9 cellular contexts compared by ENCODE assay signal in the genomic region with DNA sequence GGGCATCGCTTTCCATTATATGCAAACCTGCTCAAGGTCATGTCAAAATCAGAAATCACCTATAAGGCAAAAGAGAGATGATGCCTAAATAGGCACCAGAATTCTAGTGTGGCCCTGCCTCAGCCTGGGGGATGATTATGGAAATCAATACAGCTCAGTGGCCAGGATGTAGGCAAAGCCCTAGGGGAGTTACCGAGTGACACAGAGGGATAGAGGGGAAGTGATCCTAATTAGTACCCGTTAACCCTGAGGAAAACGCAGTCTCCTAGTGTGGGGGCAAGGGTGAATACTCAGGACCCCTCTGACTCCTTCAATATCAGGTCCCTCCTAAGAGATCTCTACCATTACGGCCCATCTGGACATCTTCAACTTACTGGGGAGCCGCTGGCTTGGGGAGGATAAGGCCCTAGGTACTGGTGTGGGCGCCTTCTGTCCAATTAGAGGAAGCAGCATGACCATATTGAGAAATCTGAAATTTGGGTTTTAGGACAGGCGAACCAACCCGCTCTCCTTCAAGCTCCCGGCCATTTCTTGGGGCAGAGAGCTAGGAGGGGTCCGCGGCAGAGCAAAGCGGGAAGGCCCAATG. TPM values are rescaled to one million over a fixed set of nuclear protein-coding genes. Genes with fewer than 3 reads are reported as not detected.
DNase-seq lines count a peak whose midpoint lies in the region; ATAC-seq, FAIRE-seq and TF ChIP-seq lines count a peak whose summit lies in the region.
"Had no signal": no experiment of that assay in that cellular context is flagged by ENCODE, and none has a peak within 500 bp of the region (broad histone marks: within the 10 kb centered on the region; RNA-seq: fewer than 3 reads in every experiment).

No MANE protein-coding gene starts in this region.

- peak overlapping the region; percentile 90 for H2AFZ ChIP-seq in GM12878 (ENCODE audit: control insufficient read depth, low read depth, low read length)

- H3K4me3 ChIP-seq in GM12878, result peak overlapping the region; percentile 92
- peak overlapping the region; percentile 81 for H3K4me3 ChIP-seq in kidney epithelial cell (ENCODE audit: low read depth, low read length)
- H3K4me3 ChIP-seq in suprapubic skin, result peak overlapping the region; percentile 95

- H3K9me3 ChIP-seq in GM12878 (replicated peaks; ENCODE audit: control insufficient read depth, insufficient read depth, low read length), result no peaks in the 10 kb centered on the region
- H3K9me3 ChIP-seq in suprapubic skin, result no peaks in the 10 kb centered on the region

- FAIRE-seq in HTR-8/SVneo (lab: Jason Lieb, UNC) (no peak), GM12878 (lab: Jason Lieb, UNC) (no peak)
- FAIRE-seq: A204.1 had no signal

- H3K4me1 ChIP-seq in GM12878 (ENCODE audit: control insufficient read depth, insufficient read depth, low read length) (peaks cover 9% of the 10 kb centered on the region; the same call in 1 of the 2 replicates), suprapubic skin (peaks cover 19% of the 10 kb centered on the region)

- no peak for TF ChIP-seq RAD21 in GM12878 (IDR thresholded peaks at IDR 0.05; ENCODE audit: insufficient read depth, low read depth, low read length)

- H3K36me3 ChIP-seq in GM12878 (ENCODE audit: control insufficient read depth in 2 of 2, insufficient read depth in 2 of 2, low read length in 1 of 2), result no peaks in the 10 kb centered on the region
- H3K36me3 ChIP-seq in kidney epithelial cell (ENCODE audit: control insufficient read depth, insufficient read depth, low read length), result peaks cover 2% of the 10 kb centered on the region
- H3K36me3 ChIP-seq in suprapubic skin, result peaks cover 18% of the 10 kb centered on the region

- H4K20me1 ChIP-seq in GM12878 (ENCODE audit: control insufficient read depth, insufficient read depth), result no peaks in the 10 kb centered on the region

- no peak for TF ChIP-seq EP300 in GM12878 (IDR thresholded peaks at IDR 0.05; ENCODE audit: borderline replicate concordance in 1 of 2, control insufficient read depth in 1 of 2, low read depth in 2 of 2, low read length in 2 of 2)
- no peak for TF ChIP-seq EP300 in suprapubic skin (IDR thresholded peaks at IDR 0.05)

- peak overlapping the region; percentile 95 for H3K4me2 ChIP-seq in GM12878 (ENCODE audit: control insufficient read depth, insufficient read depth)

- TF ChIP-seq POLR2A in GM12878 (IDR thresholded peaks at IDR 0.05; ENCODE audit: low read depth, low read length) (no peak), suprapubic skin (IDR thresholded peaks at IDR 0.05) (no peak)

- WGBS in GM12878 (ENCODE audit: insufficient coverage, insufficient replicate concordance, low lambda C conversion rate, missing lambda C conversion rate), result 8% methylated on average over 13 of the region's 13 CpGs
- WGBS in suprapubic skin, result 10% methylated on average over 13 of the region's 13 CpGs

- H3K27ac ChIP-seq in GM12878 (ENCODE audit: control insufficient read depth, insufficient read depth) (peak overlapping the region; percentile 55; the same call in 1 of the 2 replicates), suprapubic skin (peak overlapping the region; percentile 75)

- SMC1A ChIA-PET in GM12878 (lab: Charles Lee; ENCODE audit: uncharacterized antibody, unreplicated experiment), result interaction anchor here (0.9 to 2.0 kb wide), 5 partner anchors 8 to 48 kb away, joined by 3 to 4 read pairs (median 3); a partner anchor contains a TSS

- TF ChIP-seq CTCF in GM12878 (IDR thresholded peaks at IDR 0.05 in 2 of 3, conservative IDR thresholded peaks at IDR 0.05 in 1 of 3; ENCODE audit: control insufficient read depth in 2 of 3, extremely low read depth in 1 of 3, insufficient read depth in 1 of 3, low read depth in 3 of 3, low read length in 3 of 3), result no peak
- no peak for TF ChIP-seq CTCF in kidney epithelial cell (IDR thresholded peaks at IDR 0.05; ENCODE audit: insufficient read depth, low read length, poor library complexity, severe bottlenecking)
- no peak for TF ChIP-seq CTCF in suprapubic skin (IDR thresholded peaks at IDR 0.05)

- POLR2A ChIA-PET in GM12878 (lab: Charles Lee), result interaction anchor here (0.6 to 1.9 kb wide), 5 partner anchors 14 to 695 kb away, joined by 3 to 6 read pairs (median 4); a partner anchor contains a TSS

- intact Hi-C loops in GM12878 (cut with micrococcal nuclease; ENCODE audit: unreplicated experiment), result no loop called here

- peak; percentile 55 for DNase-seq in DMS 273 (lab: John Stamatoyannopoulos, UW; ENCODE audit: unreplicated experiment)
- no peak for DNase-seq in DMS 273 treated with DMSO at 0.1 percent for 48 hours (lab: John Stamatoyannopoulos, UW)
- DNase-seq in HTR-8/SVneo (ENCODE audit: insufficient read length, low spot score), result peak; percentile 37
- no peak for DNase-seq in GM12878 (ENCODE audit: low read depth, low spot score)
- no peak for DNase-seq in kidney epithelial cell (ENCODE audit: low read depth)
- DNase-seq in suprapubic skin (ENCODE audit: low spot score in 2 of 2), result no peak
- DNase-seq in pons (ENCODE audit: low spot score), result no peak

- H3K9ac ChIP-seq in GM12878 (ENCODE audit: control insufficient read depth, insufficient read depth, low read length), result peak overlapping the region; percentile 89

- in situ Hi-C loops in GM12878 (cut with MboI), result no loop called here

- ATAC-seq in GM12878 (peak; percentile 79), HG03439 (IDR thresholded peaks at IDR 0.05; ENCODE audit: unreplicated experiment) (no peak)

- H3K79me2 ChIP-seq in GM12878 (ENCODE audit: control insufficient read depth, insufficient read depth, low read length), result peaks cover 2% of the 10 kb centered on the region

- RAD21 ChIA-PET in GM12878 (lab: Charles Lee; ENCODE audit: unreplicated experiment), result interaction anchor here (0.6 kb wide), 1 partner anchor 29 kb away, joined by 3 read pairs; no protein-coding TSS in a partner anchor

- CTCF ChIA-PET in GM12878 (lab: Yijun Ruan, JAX), result interaction anchor here (0.7 to 1.7 kb wide), 4 partner anchors 13 to 124 kb away, joined by 3 to 5 read pairs (median 4); a partner anchor contains a TSS

- BruUV-seq in GM12878 (replicated peaks; lab: Mats Ljungman, UMichigan), result TSS peak; percentile 64

- no peaks in the 10 kb centered on the region for H3K27me3 ChIP-seq in GM12878 (replicated peaks in 1 of 2; ENCODE audit: control insufficient read depth in 2 of 2, insufficient read depth in 2 of 2, low read length in 1 of 2)
- no peaks in the 10 kb centered on the region for H3K27me3 ChIP-seq in kidney epithelial cell (ENCODE audit: control insufficient read depth, insufficient read depth, low read length)
- H3K27me3 ChIP-seq in suprapubic skin, result no peaks in the 10 kb centered on the region

RNA-seq across cellular contexts. Expression of a gene that starts 0.7 kb away (rescaled TPM):
- 32.6 and 34.5 TPM in 2 replicates for total RNA-seq in GM12878 (2013; cell fraction: nucleolus; rRNA removed)
- total RNA-seq in GM12878 (2014; rRNA removed), result 41.2 and 51.3 TPM in 2 replicates
- 38.6 and 38.8 TPM in 2 replicates for total RNA-seq in GM12878 (2014; rRNA removed; fragmentation: Illumina TruSeq; extraction: Trizol)
- total RNA-seq in GM12878 (2021), result 38.7 and 41.2 TPM in 2 replicates
- polyA plus RNA-seq in GM12878 (2011; ENCODE audit: low read depth), result 19.5 TPM
- polyA plus RNA-seq in GM12878 (2011; rRNA removed), result 64.6 and 74.1 TPM in 2 replicates
- 46.8 and 48.1 TPM in 2 replicates for polyA plus RNA-seq in GM12878 (2011; cell fraction: cytosol; rRNA removed)
- polyA plus RNA-seq in GM12878 (2011; cell fraction: nucleus; rRNA removed), result 54.1 and 66.4 TPM in 2 replicates
- 29.5 and 34.1 TPM in 2 replicates for polyA plus RNA-seq in GM12878 (2012)
- polyA plus RNA-seq in GM12878 (2014; fragmentation: Illumina TruSeq; extraction: Trizol), result 48.0 and 54.4 TPM in 2 replicates
- 1 to 10 TPM in 1 of 2 experiments, under 1 TPM in 1; 0.52 to 6.6 TPM for polyA plus RNA-seq in GM12878 (2014; fragmentation: Nextera tagmentation; extraction: Ambion mirVana)
- 49.0 and 53.9 TPM in 2 replicates for polyA plus RNA-seq in GM12878 (2014; rRNA removed)
- polyA plus RNA-seq in GM12878 (2016; fragmentation: Nextera tagmentation; extraction: Ambion mirVana), result 10 to 100 TPM; 38.1 to 40.7 TPM
- polyA minus RNA-seq in GM12878 (2011; rRNA and poly(A)+ RNA removed), result 27.9 and 36.4 TPM in 2 replicates
- 5.2 and 9.6 TPM in 2 replicates for polyA minus RNA-seq in GM12878 (2011; cell fraction: cytosol; rRNA and poly(A)+ RNA removed)
- 24.1 and 26.6 TPM in 2 replicates for polyA minus RNA-seq in GM12878 (2011; cell fraction: nucleus; rRNA and poly(A)+ RNA removed)
- 60.2 and 61.5 TPM in 2 replicates for total RNA-seq in kidney epithelial cell
- total RNA-seq in suprapubic skin, result 10 to 100 TPM; 21.6 to 41.2 (median 30.7) TPM

RNA-seq across cellular contexts. Expression of a gene that starts 2.3 kb away (rescaled TPM):
- total RNA-seq in GM12878 (2013; cell fraction: nucleolus; rRNA removed), result not detected in 2 replicates
- total RNA-seq in GM12878 (2014; rRNA removed), result 0.11 and 0.62 TPM in 2 replicates
- 0.13 and 0.18 TPM in 2 replicates for total RNA-seq in GM12878 (2014; rRNA removed; fragmentation: Illumina TruSeq; extraction: Trizol)
- total RNA-seq in GM12878 (2021), result not detected in 2 replicates
- 0.46 TPM for polyA plus RNA-seq in GM12878 (2011; ENCODE audit: low read depth)
- 0.22 and 0.37 TPM in 2 replicates for polyA plus RNA-seq in GM12878 (2011; rRNA removed)
- polyA plus RNA-seq in GM12878 (2011; cell fraction: cytosol; rRNA removed), result 0.17 and 0.25 TPM in 2 replicates
- polyA plus RNA-seq in GM12878 (2011; cell fraction: nucleus; rRNA removed), result 0.29 and 0.31 TPM in 2 replicates
- polyA plus RNA-seq in GM12878 (2012), result 0.22 and 0.31 TPM in 2 replicates
- polyA plus RNA-seq in GM12878 (2014; fragmentation: Illumina TruSeq; extraction: Trizol), result 0.19 and 0.49 TPM in 2 replicates
- polyA plus RNA-seq in GM12878 (2014; fragmentation: Nextera tagmentation; extraction: Ambion mirVana), result not detected
- 0.19 and 0.24 TPM in 2 replicates for polyA plus RNA-seq in GM12878 (2014; rRNA removed)
- polyA plus RNA-seq in GM12878 (2016; fragmentation: Nextera tagmentation; extraction: Ambion mirVana), result under 1 TPM in 1 of 2 experiments, not detected in 1; 0.35 TPM
- polyA minus RNA-seq in GM12878 (2011; rRNA and poly(A)+ RNA removed), result 0.10 and 1.2 TPM in 2 replicates
- not detected in 2 replicates for polyA minus RNA-seq in GM12878 (2011; cell fraction: cytosol; rRNA and poly(A)+ RNA removed)
- polyA minus RNA-seq in GM12878 (2011; cell fraction: nucleus; rRNA and poly(A)+ RNA removed), result not detected in 2 replicates
- not detected in 2 replicates for total RNA-seq in kidney epithelial cell
- under 1 TPM in 1 of 4 donors, not detected in 3; 0.30 TPM for total RNA-seq in suprapubic skin

RNA-seq across cellular contexts. Expression of a gene that starts 22.5 kb away (rescaled TPM):
- total RNA-seq in GM12878 (2013; cell fraction: nucleolus; rRNA removed), result 7.9 and 9.6 TPM in 2 replicates
- total RNA-seq in GM12878 (2014; rRNA removed) (1.8 and 2.1 TPM in 2 replicates), GM12878 (2014; rRNA removed; fragmentation: Illumina TruSeq; extraction: Trizol) (1.5 and 1.6 TPM in 2 replicates), GM12878 (2021) (3.8 and 4.2 TPM in 2 replicates), kidney epithelial cell (152 and 157 TPM in 2 replicates), suprapubic skin (10 to 100 TPM; 11.7 to 14.8 (median 12.4) TPM)
- 0.25 TPM for polyA plus RNA-seq in GM12878 (2011; ENCODE audit: low read depth)
- polyA plus RNA-seq in GM12878 (2011; rRNA removed) (1.6 and 2.9 TPM in 2 replicates), GM12878 (2014; fragmentation: Illumina TruSeq; extraction: Trizol) (2.6 and 3.4 TPM in 2 replicates), GM12878 (2014; fragmentation: Nextera tagmentation; extraction: Ambion mirVana) (under 1 TPM; 0.02 to 0.08 TPM), GM12878 (2014; rRNA removed) (4.7 and 5.2 TPM in 2 replicates), GM12878 (2016; fragmentation: Nextera tagmentation; extraction: Ambion mirVana) (under 1 TPM; 0.18 to 0.71 TPM)
- 3.6 and 4.6 TPM in 2 replicates for polyA plus RNA-seq in GM12878 (2011; cell fraction: cytosol; rRNA removed)
- 19.5 and 31.0 TPM in 2 replicates for polyA plus RNA-seq in GM12878 (2011; cell fraction: nucleus; rRNA removed)
- 1.5 and 1.8 TPM in 2 replicates for polyA plus RNA-seq in GM12878 (2012)
- polyA minus RNA-seq in GM12878 (2011; rRNA and poly(A)+ RNA removed), result 1.0 and 1.9 TPM in 2 replicates
- 2.7 and 2.8 TPM in 2 replicates for polyA minus RNA-seq in GM12878 (2011; cell fraction: cytosol; rRNA and poly(A)+ RNA removed)
- polyA minus RNA-seq in GM12878 (2011; cell fraction: nucleus; rRNA and poly(A)+ RNA removed), result 3.4 and 5.0 TPM in 2 replicates

RNA-seq across cellular contexts. Expression of a gene that starts 23.6 kb away (rescaled TPM):
- 3.0 and 4.0 TPM in 2 replicates for total RNA-seq in GM12878 (2013; cell fraction: nucleolus; rRNA removed)
- total RNA-seq in GM12878 (2014; rRNA removed), result 0.85 and 1.9 TPM in 2 replicates
- 0.46 and 0.54 TPM in 2 replicates for total RNA-seq in GM12878 (2014; rRNA removed; fragmentation: Illumina TruSeq; extraction: Trizol)
- 1.1 and 1.5 TPM in 2 replicates for total RNA-seq in GM12878 (2021)
- polyA plus RNA-seq in GM12878 (2011; ENCODE audit: low read depth), result not detected
- polyA plus RNA-seq in GM12878 (2011; rRNA removed), result 0.29 and 0.64 TPM in 2 replicates
- polyA plus RNA-seq in GM12878 (2011; cell fraction: cytosol; rRNA removed), result 0.84 and 1.3 TPM in 2 replicates
- 0.89 and 1.3 TPM in 2 replicates for polyA plus RNA-seq in GM12878 (2011; cell fraction: nucleus; rRNA removed)
- 0.35 and 0.39 TPM in 2 replicates for polyA plus RNA-seq in GM12878 (2012)
- 0.32 TPM in 1 of 2 replicates, not detected in the other for polyA plus RNA-seq in GM12878 (2014; fragmentation: Illumina TruSeq; extraction: Trizol)
- under 1 TPM in 1 of 2 experiments, not detected in 1; 0.37 TPM for polyA plus RNA-seq in GM12878 (2014; fragmentation: Nextera tagmentation; extraction: Ambion mirVana)
- 0.55 and 1.2 TPM in 2 replicates for polyA plus RNA-seq in GM12878 (2014; rRNA removed)
- 1 to 10 TPM in 1 of 2 experiments, under 1 TPM in 1; 0.81 to 1.0 TPM for polyA plus RNA-seq in GM12878 (2016; fragmentation: Nextera tagmentation; extraction: Ambion mirVana)
- polyA minus RNA-seq in GM12878 (2011; rRNA and poly(A)+ RNA removed), result 0.59 and 1.5 TPM in 2 replicates
- 1.8 and 2.0 TPM in 2 replicates for polyA minus RNA-seq in GM12878 (2011; cell fraction: cytosol; rRNA and poly(A)+ RNA removed)
- polyA minus RNA-seq in GM12878 (2011; cell fraction: nucleus; rRNA and poly(A)+ RNA removed), result 0.73 and 2.3 TPM in 2 replicates
- total RNA-seq in kidney epithelial cell, result 50.5 and 58.4 TPM in 2 replicates
- 10 to 100 TPM in 1 of 4 donors, 1 to 10 TPM in 3; 8.5 to 18.6 (median 9.2) TPM for total RNA-seq in suprapubic skin

RNA-seq across cellular contexts. Expression of a gene that starts 29.9 kb away (rescaled TPM):
- 23.5 and 24.7 TPM in 2 replicates for total RNA-seq in GM12878 (2013; cell fraction: nucleolus; rRNA removed)
- total RNA-seq in GM12878 (2014; rRNA removed) (15.5 and 17.2 TPM in 2 replicates), GM12878 (2014; rRNA removed; fragmentation: Illumina TruSeq; extraction: Trizol) (13.4 and 13.9 TPM in 2 replicates), GM12878 (2021) (11.5 and 13.9 TPM in 2 replicates), kidney epithelial cell (28.3 and 29.2 TPM in 2 replicates), suprapubic skin (10 to 100 TPM; 19.6 to 27.9 (median 21.4) TPM)
- polyA plus RNA-seq in GM12878 (2011; ENCODE audit: low read depth), result 3.1 TPM
- polyA plus RNA-seq in GM12878 (2011; rRNA removed) (8.6 and 9.2 TPM in 2 replicates), GM12878 (2014; fragmentation: Illumina TruSeq; extraction: Trizol) (3.1 and 4.5 TPM in 2 replicates), GM12878 (2014; fragmentation: Nextera tagmentation; extraction: Ambion mirVana) (under 1 TPM; 0.07 to 0.10 TPM), GM12878 (2014; rRNA removed) (5.4 and 6.0 TPM in 2 replicates), GM12878 (2016; fragmentation: Nextera tagmentation; extraction: Ambion mirVana) (10 to 100 TPM; 11.5 to 12.1 TPM)
- polyA plus RNA-seq in GM12878 (2011; cell fraction: cytosol; rRNA removed), result 5.9 and 6.7 TPM in 2 replicates
- 3.4 and 4.0 TPM in 2 replicates for polyA plus RNA-seq in GM12878 (2011; cell fraction: nucleus; rRNA removed)
- polyA plus RNA-seq in GM12878 (2012), result 2.3 and 2.4 TPM in 2 replicates
- 31.0 and 44.5 TPM in 2 replicates for polyA minus RNA-seq in GM12878 (2011; rRNA and poly(A)+ RNA removed)
- polyA minus RNA-seq in GM12878 (2011; cell fraction: cytosol; rRNA and poly(A)+ RNA removed), result 8.7 and 13.5 TPM in 2 replicates
- 5.1 and 7.9 TPM in 2 replicates for polyA minus RNA-seq in GM12878 (2011; cell fraction: nucleus; rRNA and poly(A)+ RNA removed)

Comparison
In these comparisons a context has a peak if more than half of its experiments do, and no peak if none do; other contexts are left out.
1. DNase-seq: peak in DMS 273 (single experiment) and HTR-8/SVneo (single experiment); none in DMS 273 treated with DMSO at 0.1 percent for 48 hours (single experiment), GM12878 (single experiment), kidney epithelial cell (single experiment), suprapubic skin (0 of 2) and pons (single experiment).
2. Peak in every context shown above with its lines, with median percentiles within 50 percentile points of each other: H3K4me3 ChIP-seq.